In genomic region chrX:154037754-154038153, GRCh38 we compare ENCODE assay signal across 17 cellular contexts. TPM values are rescaled to one million over a fixed set of nuclear protein-coding genes. Genes with fewer than 3 reads are reported as not detected.
DNase-seq lines count a peak whose midpoint lies in the region; ATAC-seq, FAIRE-seq and TF ChIP-seq lines count a peak whose summit lies in the region.
"Had no signal": no experiment of that assay in that cellular context is flagged by ENCODE, and none has a peak within 500 bp of the region (broad histone marks: within the 10 kb centered on the region; RNA-seq: fewer than 3 reads in every experiment).

No MANE protein-coding gene starts in this region.

- TF ChIP-seq EP300 in HepG2 (IDR thresholded peaks at IDR 0.05; ENCODE audit: low read depth in 2 of 2, low read length in 2 of 2) (no peak), HepG2 (CRISPR knock-in tag; IDR thresholded peaks at IDR 0.05; ENCODE audit: borderline replicate concordance) (no peak)

- CTCF ChIA-PET in HepG2 (lab: Yijun Ruan, JAX; ENCODE audit: low intra/inter-chr PET ratio, low total read pairs): no interaction called here

- H2AFZ ChIP-seq in HepG2 (ENCODE audit: low read length): no peak overlapping the region

- TF ChIP-seq CTCF in HL-60 (IDR thresholded peaks at IDR 0.05; ENCODE audit: insufficient read depth, low read length) (no peak), HepG2 (CRISPR knock-in tag; IDR thresholded peaks at IDR 0.05) (no peak), GM13977 (IDR thresholded peaks at IDR 0.05; ENCODE audit: extremely low read depth, insufficient read depth, missing control alignments) (no peak)

- POLR2A ChIA-PET in HepG2 (lab: Yijun Ruan, JAX): interaction anchor here (0.9 to 1.3 kb wide), 6 partner anchors 10 to 64 kb away, joined by 3 to 4 read pairs (median 3); no protein-coding TSS in a partner anchor

- H3K4me3 Mint-ChIP-seq in T-helper 17 cell: no peak overlapping the region
- H3K4me3 Mint-ChIP-seq: B cell; CD8-positive, alpha-beta memory T cell; HFFc6 had no signal

- no TSS peak for BruUV-seq in HepG2 (replicated peaks; lab: Mats Ljungman, UMichigan)

- DNase-seq in HL-60 (ENCODE audit: low read depth in 1 of 2, low spot score in 1 of 2): no peak
- no peak for DNase-seq in T-helper 17 cell
- peak; percentile 73 for DNase-seq in HepG2 (ENCODE audit: low spot score)
- DNase-seq in DMS53 (lab: John Stamatoyannopoulos, UW): no peak
- no peak for DNase-seq in GM13977 (ENCODE audit: low spot score)
- DNase-seq: CD8-positive, alpha-beta memory T cell; COR-L47; DMS 273 treated with DMSO at 0.1 percent for 48 hours; GOT3; H7; HFFc6 had no signal

- peak overlapping the region; percentile 93 for H3K27ac Mint-ChIP-seq in T-helper 17 cell
- H3K27ac Mint-ChIP-seq: B cell had no signal

- no peak for ATAC-seq in T-helper 17 cell
- ATAC-seq in HepG2: peak; percentile 92
- ATAC-seq in HG02798 (IDR thresholded peaks at IDR 0.05; ENCODE audit: poor library complexity, unreplicated experiment): no peak
- ATAC-seq: HCT116 had no signal

- 5% methylated on average over 5 of the region's 5 CpGs for WGBS in HepG2 (ENCODE audit: low lambda C conversion rate)

- H3K4me1 Mint-ChIP-seq in T-helper 17 cell: peaks cover 15% of the 10 kb centered on the region

- H3K9me3 ChIP-seq in T-helper 17 cell (ENCODE audit: control insufficient read depth, low read length, poor library complexity, severe bottlenecking) (no peaks in the 10 kb centered on the region), HepG2 (ENCODE audit: low read length) (no peaks in the 10 kb centered on the region)
- H3K9me3 ChIP-seq: BLaER1 treated with 17β-estradiol and CSF1 and Interleukin-3, amounts not matched to agents 10 nM and 100 nM had no signal

- intact Hi-C loops in HepG2 (cut with micrococcal nuclease; ENCODE audit: unreplicated experiment): no loop called here

- H3K4me3 ChIP-seq in HL-60 (replicated peaks; ENCODE audit: insufficient read depth, low read length) (no peak overlapping the region), HepG2 (replicated peaks in 1 of 3; ENCODE audit: insufficient read depth in 1 of 3, low read depth in 2 of 3, low read length in 3 of 3) (no peak overlapping the region)
- H3K4me3 ChIP-seq: BLaER1 treated with 17β-estradiol and CSF1 and Interleukin-3, amounts not matched to agents 10 nM and 100 nM had no signal

- no peak for TF ChIP-seq RAD21 in HepG2 (CRISPR knock-in tag; IDR thresholded peaks at IDR 0.05)

- H3K79me2 ChIP-seq in HepG2 (ENCODE audit: insufficient read depth, low read length): peaks cover 16% of the 10 kb centered on the region

- peaks cover 37% of the 10 kb centered on the region for H3K4me1 ChIP-seq in HepG2 (ENCODE audit: insufficient read depth, low read length)

- peak overlapping the region; percentile 85; the same call in 1 of the 2 replicates for H3K27ac ChIP-seq in HL-60 (replicated peaks)
- peak overlapping the region; percentile 58 for H3K27ac ChIP-seq in HepG2 (ENCODE audit: extremely low read length, insufficient read depth, low read length)
- H3K27ac ChIP-seq: BLaER1 treated with 17β-estradiol and CSF1 and Interleukin-3, amounts not matched to agents 10 nM and 100 nM had no signal

- no peaks in the 10 kb centered on the region for H3K36me3 Mint-ChIP-seq in T-helper 17 cell (ENCODE audit: low read depth)

- in situ Hi-C loops in HepG2 (cut with HindIII; ENCODE audit: extremely low pct_ligation_motif_present, low pct_unique_long_range_greater_than_20kb) (no loop called here), GM13977 (cut with MboI; ENCODE audit: low pct_unique_long_range_greater_than_20kb, low sequenced_read_pairs, unreplicated experiment) (no loop called here)

- FAIRE-seq in HepG2 (lab: Jason Lieb, UNC): peak; percentile 98
- FAIRE-seq: G401.6, GM12891 had no signal

- H4K20me1 ChIP-seq in HepG2 (ENCODE audit: insufficient read depth, low read length): no peaks in the 10 kb centered on the region

- H3K36me3 ChIP-seq in HepG2 (replicated peaks in 1 of 2; ENCODE audit: control insufficient read depth in 1 of 2, insufficient read depth in 2 of 2, low read length in 2 of 2): no peaks in the 10 kb centered on the region; a peak in 1 of 5 replicates

- H3K27me3 Mint-ChIP-seq in T-helper 17 cell: no peaks in the 10 kb centered on the region
- H3K27me3 Mint-ChIP-seq: B cell had no signal

- H3K4me2 ChIP-seq in HepG2 (ENCODE audit: low read depth, low read length): peak overlapping the region; percentile 53
- H3K4me2 ChIP-seq: BLaER1 treated with 17β-estradiol and CSF1 and Interleukin-3, amounts not matched to agents 10 nM and 100 nM had no signal

- H3K9ac ChIP-seq in HepG2 (ENCODE audit: insufficient read depth, low read depth, low read length): no peak overlapping the region
- H3K9ac ChIP-seq: BLaER1 treated with 17β-estradiol and CSF1 and Interleukin-3, amounts not matched to agents 10 nM and 100 nM had no signal

- H3K27me3 ChIP-seq in HL-60 (ENCODE audit: insufficient read depth, poor library complexity, severe bottlenecking) (no peaks in the 10 kb centered on the region), HepG2 (ENCODE audit: control insufficient read depth in 1 of 2, insufficient read depth in 2 of 2, low read length in 2 of 2) (no peaks in the 10 kb centered on the region)

- TF ChIP-seq POLR2A in HepG2 (IDR thresholded peaks at IDR 0.05; ENCODE audit: insufficient read depth in 1 of 2, low read depth in 2 of 2, low read length in 2 of 2): no peak

TF ChIP-seq in HepG2, 621 proteins besides CTCF, POLR2A, EP300 and RAD21 (continues in another document):
- TF ChIP-seq ZNF891 (CRISPR knock-in tag; IDR thresholded peaks at IDR 0.05) (no peak), TEAD3 (CRISPR knock-in tag; optimal IDR thresholded peaks at IDR 0.05; ENCODE audit: borderline replicate concordance) (peak; percentile 54), MAX (IDR thresholded peaks at IDR 0.05) (peak; percentile 65), HNF4G (IDR thresholded peaks at IDR 0.05; ENCODE audit: borderline replicate concordance, low read depth, low read length) (peak; percentile 65; the same call in 1 of the 2 replicates), HNF4G (CRISPR knock-in tag; IDR thresholded peaks at IDR 0.05; ENCODE audit: borderline replicate concordance, low read depth) (no peak)

RNA-seq across cellular contexts. Expression of gene IRAK1, which starts 18.1 kb away (rescaled TPM):
- total RNA-seq in T-helper 17 cell: 10 to 100 TPM; 75.3 to 92.5 TPM
- total RNA-seq in HepG2 (2016; rRNA removed; fragmentation: Illumina TruSeq; extraction: Trizol): 69.8 and 77.3 TPM in 2 replicates
- total RNA-seq in HepG2 (2016; cell fraction: cytosol; rRNA removed; fragmentation: Illumina TruSeq; extraction: Trizol; ENCODE audit: low read depth): 104 and 121 TPM in 2 replicates
- total RNA-seq in HepG2 (2016; cell fraction: insoluble cytoplasmic fraction; rRNA removed; fragmentation: Illumina TruSeq; extraction: Trizol): 57.7 and 81.1 TPM in 2 replicates
- 244 and 255 TPM in 2 replicates for total RNA-seq in HepG2 (2016; cell fraction: membrane; rRNA removed; fragmentation: Illumina TruSeq; extraction: Trizol)
- total RNA-seq in HepG2 (2016; cell fraction: nucleus; rRNA removed; fragmentation: Illumina TruSeq; extraction: Trizol): 35.1 and 36.4 TPM in 2 replicates
- polyA plus RNA-seq in HepG2 (2011; rRNA removed): 57.7 and 83.5 TPM in 2 replicates
- polyA plus RNA-seq in HepG2 (2011; cell fraction: cytosol; rRNA removed): 47.6 and 67.3 TPM in 2 replicates
- 59.5 and 63.5 TPM in 2 replicates for polyA plus RNA-seq in HepG2 (2011; cell fraction: nucleus; rRNA removed)
- polyA plus RNA-seq in HepG2 (2012): 65.5 and 87.1 TPM in 2 replicates
- 148 and 150 TPM in 2 replicates for polyA plus RNA-seq in HepG2 (2016; cell fraction: cytosol; fragmentation: Illumina TruSeq; extraction: Trizol; ENCODE audit: low read depth)
- polyA plus RNA-seq in HepG2 (2016; cell fraction: insoluble cytoplasmic fraction; fragmentation: Illumina TruSeq; extraction: Trizol; ENCODE audit: low read depth): 80.3 and 99.3 TPM in 2 replicates
- 244 and 277 TPM in 2 replicates for polyA plus RNA-seq in HepG2 (2016; cell fraction: membrane; fragmentation: Illumina TruSeq; extraction: Trizol; ENCODE audit: low read depth)
- 93.5 and 94.6 TPM in 2 replicates for polyA plus RNA-seq in HepG2 (2016; cell fraction: nucleus; fragmentation: Illumina TruSeq; extraction: Trizol; ENCODE audit: insufficient read depth, low read depth)
- 195 and 354 TPM in 2 replicates for polyA minus RNA-seq in HepG2 (2011; rRNA and poly(A)+ RNA removed; ENCODE audit: low replicate concordance)
- polyA minus RNA-seq in HepG2 (2011; cell fraction: cytosol; rRNA and poly(A)+ RNA removed): 79.8 and 83.1 TPM in 2 replicates
- polyA minus RNA-seq in HepG2 (2011; cell fraction: nucleus; rRNA and poly(A)+ RNA removed): 16.6 and 21.8 TPM in 2 replicates

RNA-seq across cellular contexts. Expression of gene MECP2, which starts 59.8 kb away (rescaled TPM):
- total RNA-seq in T-helper 17 cell: 100 to 1,000 TPM; 148 to 160 TPM
- 16.4 and 18.1 TPM in 2 replicates for total RNA-seq in HepG2 (2016; rRNA removed; fragmentation: Illumina TruSeq; extraction: Trizol)
- total RNA-seq in HepG2 (2016; cell fraction: cytosol; rRNA removed; fragmentation: Illumina TruSeq; extraction: Trizol; ENCODE audit: low read depth): 12.6 and 12.7 TPM in 2 replicates
- 15.3 and 17.0 TPM in 2 replicates for total RNA-seq in HepG2 (2016; cell fraction: insoluble cytoplasmic fraction; rRNA removed; fragmentation: Illumina TruSeq; extraction: Trizol)
- total RNA-seq in HepG2 (2016; cell fraction: membrane; rRNA removed; fragmentation: Illumina TruSeq; extraction: Trizol): 27.1 and 27.7 TPM in 2 replicates
- total RNA-seq in HepG2 (2016; cell fraction: nucleus; rRNA removed; fragmentation: Illumina TruSeq; extraction: Trizol): 18.4 and 26.4 TPM in 2 replicates
- polyA plus RNA-seq in HepG2 (2011; rRNA removed): 7.9 and 8.0 TPM in 2 replicates
- 4.6 and 4.7 TPM in 2 replicates for polyA plus RNA-seq in HepG2 (2011; cell fraction: cytosol; rRNA removed)
- polyA plus RNA-seq in HepG2 (2011; cell fraction: nucleus; rRNA removed): 19.4 and 22.3 TPM in 2 replicates
- 8.3 and 9.6 TPM in 2 replicates for polyA plus RNA-seq in HepG2 (2012)
- 15.2 and 15.6 TPM in 2 replicates for polyA plus RNA-seq in HepG2 (2016; cell fraction: cytosol; fragmentation: Illumina TruSeq; extraction: Trizol; ENCODE audit: low read depth)
- polyA plus RNA-seq in HepG2 (2016; cell fraction: insoluble cytoplasmic fraction; fragmentation: Illumina TruSeq; extraction: Trizol; ENCODE audit: low read depth): 11.9 and 15.9 TPM in 2 replicates
- 22.5 and 23.0 TPM in 2 replicates for polyA plus RNA-seq in HepG2 (2016; cell fraction: membrane; fragmentation: Illumina TruSeq; extraction: Trizol; ENCODE audit: low read depth)
- polyA plus RNA-seq in HepG2 (2016; cell fraction: nucleus; fragmentation: Illumina TruSeq; extraction: Trizol; ENCODE audit: insufficient read depth, low read depth): 21.4 and 24.2 TPM in 2 replicates
- 17.0 and 27.8 TPM in 2 replicates for polyA minus RNA-seq in HepG2 (2011; rRNA and poly(A)+ RNA removed; ENCODE audit: low replicate concordance)
- polyA minus RNA-seq in HepG2 (2011; cell fraction: cytosol; rRNA and poly(A)+ RNA removed): 3.6 and 5.0 TPM in 2 replicates
- polyA minus RNA-seq in HepG2 (2011; cell fraction: nucleus; rRNA and poly(A)+ RNA removed): 33.7 and 39.8 TPM in 2 replicates
